ENCODE assay signal across 9 cellular contexts in the genomic region with DNA sequence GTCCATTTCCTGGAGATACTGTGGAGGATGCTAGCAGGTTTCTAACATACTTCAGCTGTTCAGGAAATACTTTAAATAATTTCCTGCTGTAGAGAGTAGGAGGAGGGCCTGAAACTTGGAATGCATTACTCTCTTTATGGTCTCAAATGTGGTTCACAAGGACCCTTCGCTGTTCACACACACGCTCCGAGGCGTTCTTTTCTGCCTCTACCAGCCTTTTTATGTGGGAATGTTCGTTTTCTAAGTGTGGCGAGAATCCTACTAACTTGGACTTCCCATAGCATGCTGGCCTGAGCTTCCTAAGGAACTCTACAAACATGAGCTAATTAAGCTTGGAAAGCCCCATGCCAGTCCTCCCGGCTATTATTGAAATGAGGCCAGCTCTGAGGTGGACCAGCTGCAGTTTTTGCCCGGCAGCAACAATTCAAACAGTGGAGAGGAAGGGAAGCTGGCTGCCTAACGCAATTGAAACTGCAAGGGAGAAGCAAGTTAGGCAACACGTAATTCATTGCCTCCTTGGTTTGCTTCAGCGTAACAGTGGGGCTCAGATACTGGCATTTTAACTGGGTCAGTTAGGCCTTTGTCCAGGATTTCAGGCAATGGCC. TPM values are rescaled to one million over a fixed set of nuclear protein-coding genes. Genes with fewer than 3 reads are reported as not detected.
DNase-seq lines count a peak whose midpoint lies in the region; ATAC-seq and TF ChIP-seq lines count a peak whose summit lies in the region.
"Had no signal": no experiment of that assay in that cellular context is flagged by ENCODE, and none has a peak within 500 bp of the region (broad histone marks: within the 10 kb centered on the region; RNA-seq: fewer than 3 reads in every experiment).

No MANE protein-coding gene starts in this region.

- no peaks in the 10 kb centered on the region for H3K9me3 ChIP-seq in trophoblast cell (ENCODE audit: insufficient read depth, low read depth, low read length)

- no peak overlapping the region for H4K91ac ChIP-seq in trophoblast cell (ENCODE audit: low read depth, low read length)

- no peak overlapping the region for H2BK120ac ChIP-seq in trophoblast cell (ENCODE audit: insufficient read depth, low read length, poor library complexity)

- no peaks in the 10 kb centered on the region for H3K79me1 ChIP-seq in trophoblast cell (ENCODE audit: low read length)

- H3K79me2 ChIP-seq in trophoblast cell (ENCODE audit: control insufficient read depth, insufficient read depth, low read length, poor library complexity): no peaks in the 10 kb centered on the region

- H3K27ac ChIP-seq in RWPE1 (0 out of 2 replicates have a peak overlapping the region, but pooled peaks have one; percentile 14), trophoblast cell (ENCODE audit: low read depth, low read length) (peak overlapping the region; percentile 61)

- H3K9ac ChIP-seq in trophoblast cell (ENCODE audit: low read length): no peak overlapping the region

- ATAC-seq in HG03460 (IDR thresholded peaks at IDR 0.05; ENCODE audit: unreplicated experiment) (no peak), GM18909 (IDR thresholded peaks at IDR 0.05; ENCODE audit: poor library complexity, unreplicated experiment) (no peak)
- ATAC-seq: natural killer cell had no signal

- no peak overlapping the region for H2AK5ac ChIP-seq in trophoblast cell (ENCODE audit: low read length)

- POLR2A ChIA-PET in RWPE1 (lab: Yijun Ruan, JAX; ENCODE audit: low non-redundant PET): no interaction called here

- no peak overlapping the region for H4K12ac ChIP-seq in trophoblast cell (ENCODE audit: low read depth, low read length)

- H3K4ac ChIP-seq in trophoblast cell (ENCODE audit: low read depth, low read length): no peak overlapping the region

- H2BK12ac ChIP-seq in trophoblast cell (ENCODE audit: low read length): no peak overlapping the region

- H3K23ac ChIP-seq in trophoblast cell (ENCODE audit: low read length): no peak overlapping the region

- H3K4me1 ChIP-seq in trophoblast cell (ENCODE audit: control insufficient read depth in 1 of 2, insufficient read depth in 2 of 2, low read length in 2 of 2): peaks cover 2 to 8% of the 10 kb centered on the region in 2 experiments

- H2BK5ac ChIP-seq in trophoblast cell (ENCODE audit: low read depth, low read length, poor library complexity): no peak overlapping the region

- CTCF ChIA-PET in RWPE1 (lab: Yijun Ruan, JAX): no interaction called here

- H3K4me3 ChIP-seq in fibroblast of pulmonary artery (replicated peaks; ENCODE audit: low read depth, low read length): peak overlapping the region; percentile 19
- H3K4me3 ChIP-seq in trophoblast cell (ENCODE audit: low read depth, low read length): no peak overlapping the region
- no peak overlapping the region for H3K4me3 ChIP-seq in H7 (ENCODE audit: insufficient read depth, low read depth, low read length)

- TF ChIP-seq CTCF in RWPE1 (conservative IDR thresholded peaks at IDR 0.05; ENCODE audit: low read depth): no peak
- no peak for TF ChIP-seq CTCF in fibroblast of pulmonary artery (IDR thresholded peaks at IDR 0.05; ENCODE audit: low read length, missing control alignments)

- DNase-seq in COLO668 (lab: John Stamatoyannopoulos, UW; ENCODE audit: unreplicated experiment) (peak; percentile 5), RWPE1 (ENCODE audit: low spot score) (no peak), fibroblast of pulmonary artery (ENCODE audit: low read depth) (peak; percentile 85), trophoblast cell (peak; percentile 64 to 78), H7 (no peak), DMS79 treated with DMSO at 0.1 percent for 48 hours (lab: John Stamatoyannopoulos, UW) (no peak)
- DNase-seq: natural killer cell had no signal

- H4K8ac ChIP-seq in trophoblast cell (ENCODE audit: low read depth, low read length): no peak overlapping the region

- H2AFZ ChIP-seq in trophoblast cell (ENCODE audit: insufficient read depth, low read length, poor library complexity): no peak overlapping the region

- H3K36me3 ChIP-seq in trophoblast cell (ENCODE audit: control insufficient read depth in 1 of 2, insufficient read depth in 2 of 2, low read length in 2 of 2) (no peaks in the 10 kb centered on the region), H7 (replicated peaks; ENCODE audit: control insufficient read depth, insufficient read depth, low read length) (no peaks in the 10 kb centered on the region)

- H3K27me3 ChIP-seq in trophoblast cell (ENCODE audit: insufficient read depth, low read length): no peaks in the 10 kb centered on the region
- no peaks in the 10 kb centered on the region for H3K27me3 ChIP-seq in H7 (ENCODE audit: control insufficient read depth, insufficient read depth, low read length)

- WGBS in trophoblast cell (ENCODE audit: extremely low coverage, insufficient coverage, insufficient read length): no CpG with 5 or more reads among the region's 11 CpGs

- no peak overlapping the region for H3K18ac ChIP-seq in trophoblast cell (ENCODE audit: low read length)

- H3K4me2 ChIP-seq in trophoblast cell (ENCODE audit: low read length): peak overlapping the region; percentile 36

- H3K14ac ChIP-seq in trophoblast cell (ENCODE audit: low read length): no peak overlapping the region

RNA-seq across cellular contexts. Expression of a gene that starts 18.9 kb away (rescaled TPM):
- 215 and 223 TPM in 2 replicates for polyA plus RNA-seq in trophoblast cell (2013)
- 390 and 410 TPM in 2 replicates for total RNA-seq in H7 (2014; rRNA removed; shearing (Covaris generic))

RNA-seq across cellular contexts. Expression of a gene that starts 58.1 kb away (rescaled TPM):
- polyA plus RNA-seq in trophoblast cell (2013): 7.4 and 8.3 TPM in 2 replicates
- 55.8 and 57.0 TPM in 2 replicates for total RNA-seq in H7 (2014; rRNA removed; shearing (Covaris generic))

Comparison
In these comparisons a context has a peak if more than half of its experiments do, and no peak if none do; other contexts are left out.
1. DNase-seq: peak in COLO668 (single experiment), fibroblast of pulmonary artery (single experiment) and trophoblast cell (2 of 2); none in RWPE1 (single experiment), H7 (single experiment) and DMS79 treated with DMSO at 0.1 percent for 48 hours (single experiment).